In genomic region chr11:46271875-46272815, GRCh38 we compare ENCODE assay signal across 1 cellular context.
A peak's percentile ranks its signal among the peaks of the same experiment; 100 is the strongest.
TF ChIP-seq lines count a peak whose summit lies in the region.

No MANE protein-coding gene starts in this region.

TF ChIP-seq in H1, 55 proteins besides CTCF, POLR2A, EP300 and RAD21:
- TF ChIP-seq E2F6 (IDR thresholded peaks at IDR 0.05) = peak; percentile 86
- TF ChIP-seq, protein P1, sequence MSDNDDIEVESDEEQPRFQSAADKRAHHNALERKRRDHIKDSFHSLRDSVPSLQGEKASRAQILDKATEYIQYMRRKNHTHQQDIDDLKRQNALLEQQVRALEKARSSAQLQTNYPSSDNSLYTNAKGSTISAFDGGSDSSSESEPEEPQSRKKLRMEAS (IDR thresholded peaks at IDR 0.05) = peak; percentile 69
- no peak for TF ChIP-seq MAFK (IDR thresholded peaks at IDR 0.05; ENCODE audit: low read depth, low read length)
